ENCODE assay signal across 1 cellular context in genomic region chr1:116324411-116324810, GRCh38.
TF ChIP-seq lines count a peak whose summit lies in the region.

No MANE protein-coding gene starts in this region.

TF ChIP-seq in HepG2, 621 proteins besides CTCF, POLR2A, EP300 and RAD21 (continued from another document):
- TF ChIP-seq ZBTB44 (CRISPR knock-in tag; IDR thresholded peaks at IDR 0.05) (no peak), ATRX (CRISPR knock-in tag; IDR thresholded peaks at IDR 0.05; ENCODE audit: borderline replicate concordance) (no peak), ZNF143 (CRISPR knock-in tag; IDR thresholded peaks at IDR 0.05) (no peak), ZNF207 (IDR thresholded peaks at IDR 0.05; ENCODE audit: borderline replicate concordance) (no peak), RNF2 (conservative IDR thresholded peaks at IDR 0.05; ENCODE audit: low read depth) (no peak), ZNF280D (CRISPR knock-in tag; IDR thresholded peaks at IDR 0.05) (no peak), ZNF33A (CRISPR knock-in tag; IDR thresholded peaks at IDR 0.05; ENCODE audit: borderline replicate concordance) (no peak), ZZZ3 (CRISPR knock-in tag; IDR thresholded peaks at IDR 0.05; ENCODE audit: borderline replicate concordance) (no peak), HOXA3 (CRISPR knock-in tag; IDR thresholded peaks at IDR 0.05) (no peak)
